In genomic region chr2:137183206-137183605, GRCh38 we compare ENCODE assay signal across 32 cellular contexts.
"Had no signal": no experiment of that assay in that cellular context is flagged by ENCODE, and none has a peak within 500 bp of the region (broad histone marks: within the 10 kb centered on the region; RNA-seq: fewer than 3 reads in every experiment).

No MANE protein-coding gene starts in this region.

- H3K4me2 ChIP-seq: KMS-11 had no signal

- H3K27me3 ChIP-seq: MG63 had no signal

- DNase-seq: Karpas-422, Kasumi-1, KBM-7, KG1, MG63, MM.1S, MV-4-11, NCI-H1048, NCI-H1092, NCI-H1092 treated with DMSO at 0.1 percent for 48 hours, NCI-H1105, NCI-H1105 treated with DMSO at 0.1 percent for 48 hours, NCI-H1417 treated with DMSO at 0.1 percent for 48 hours, NCI-H1436, NCI-H1436 treated with DMSO at 0.1 percent for 48 hours, NCI-H146, NCI-H1694, NCI-H1694 treated with DMSO at 0.1 percent for 48 hours, NCI-H187, NCI-H187 treated with DMSO at 0.1 percent for 48 hours, NCI-H1930, NCI-H2029, NCI-H2029 treated with DMSO at 0.1 percent for 48 hours, NCI-H2081 treated with DMSO at 0.1 percent for 48 hours, NCI-H2107, NCI-H2227 treated with DMSO at 0.1 percent for 48 hours, NCI-H226, NCI-H345, NCI-H446 treated with DMSO at 0.1 percent for 48 hours, NCI-H510A, NCI-H510A treated with DMSO at 0.1 percent for 48 hours had no signal

- H3K36me3 ChIP-seq: MG63 had no signal

- H3K4me3 ChIP-seq: MG63 had no signal

- H3K27ac ChIP-seq: KMS-11 had no signal

- H3K9ac ChIP-seq: KMS-11 had no signal
